Comparison of ENCODE assay signal across 1 cellular context in the genomic region with DNA sequence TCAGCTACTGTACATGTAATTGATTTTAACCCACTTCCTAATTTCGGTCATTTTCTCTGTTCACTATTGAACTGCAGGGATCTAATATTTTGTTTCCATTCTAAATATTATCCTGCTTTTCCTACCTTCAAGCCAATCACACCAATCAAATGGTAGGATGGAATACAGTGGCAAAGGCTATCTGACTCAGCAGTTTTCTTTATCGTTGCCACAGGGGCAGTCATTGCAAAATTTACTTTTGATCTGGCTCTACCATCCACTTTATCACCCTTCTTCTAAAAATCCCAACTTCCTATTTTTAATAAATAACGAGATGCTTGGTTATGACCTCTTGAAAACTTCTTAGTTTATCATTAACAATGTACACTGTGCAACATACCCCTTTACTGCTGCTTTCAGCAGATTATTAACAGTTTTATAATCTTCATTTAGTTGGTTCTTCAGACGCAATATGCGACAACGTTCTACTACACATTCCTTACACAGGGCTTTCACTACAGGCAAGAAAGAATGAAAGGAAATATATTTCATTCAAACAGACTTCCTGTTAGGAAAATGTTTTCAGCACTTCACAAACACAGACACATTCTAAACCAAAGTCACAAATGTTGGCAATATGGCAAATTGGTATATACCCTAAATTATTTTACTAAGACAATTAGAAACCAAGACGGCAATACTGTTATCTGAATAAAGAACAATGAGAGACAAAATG.
A peak's percentile ranks its signal among the peaks of the same experiment; 100 is the strongest.
TF ChIP-seq lines count a peak whose summit lies in the region.

No MANE protein-coding gene starts in this region.

TF ChIP-seq in K562, 482 proteins besides CTCF, POLR2A, EP300 and RAD21 (continued from another document):
- TF ChIP-seq C11orf30 (IDR thresholded peaks at IDR 0.05; ENCODE audit: low read depth) (peak; percentile 87), NFE2 (IDR thresholded peaks at IDR 0.05; ENCODE audit: low read depth) (peak; percentile 55), MAFF (IDR thresholded peaks at IDR 0.05; ENCODE audit: low read length) (peak; percentile 84), NR2C2 (CRISPR knock-in tag; IDR thresholded peaks at IDR 0.05) (no peak), NR2C2 (tag; IDR thresholded peaks at IDR 0.05) (no peak), MAFG (tag; conservative IDR thresholded peaks at IDR 0.05) (peak; percentile 86)
